In the genomic region with DNA sequence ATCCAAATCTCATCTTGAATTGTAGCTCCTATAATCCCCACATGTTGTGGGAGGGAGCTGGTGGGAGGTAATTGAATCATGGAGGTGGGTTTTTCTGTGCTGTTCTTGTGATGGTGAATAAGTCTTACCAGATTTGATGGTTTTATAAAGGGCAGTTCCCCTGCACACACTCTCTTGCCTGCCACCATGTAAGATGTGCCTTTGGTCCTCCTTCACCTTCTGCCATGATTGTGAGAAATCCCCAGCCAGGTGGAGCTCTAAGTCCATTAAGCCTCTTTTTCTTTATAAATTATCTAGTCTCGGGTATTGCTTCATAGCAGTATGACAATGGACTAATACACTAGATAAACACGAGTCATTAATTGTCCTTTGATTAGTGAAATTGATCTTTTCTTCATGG, we compare ENCODE assay signal across 1 cellular context.
TF ChIP-seq lines count a peak whose summit lies in the region.

No MANE protein-coding gene starts in this region.

TF ChIP-seq in IMR-90, 13 proteins besides CTCF, POLR2A, EP300 and RAD21:
- no peak for TF ChIP-seq MXI1 (IDR thresholded peaks at IDR 0.05; ENCODE audit: borderline replicate concordance, low read depth, low read length)
- no peak for TF ChIP-seq BHLHE40 (IDR thresholded peaks at IDR 0.05; ENCODE audit: low read depth, low read length)
- no peak for TF ChIP-seq MAFK (IDR thresholded peaks at IDR 0.05; ENCODE audit: low read depth, low read length)
- TF ChIP-seq CEBPB (IDR thresholded peaks at IDR 0.05; ENCODE audit: low read depth, low read length): no peak
- no peak for TF ChIP-seq RCOR1 (IDR thresholded peaks at IDR 0.05; ENCODE audit: insufficient replicate concordance, low read length)
